Comparison of ENCODE assay signal across 12 cellular contexts in the genomic region with DNA sequence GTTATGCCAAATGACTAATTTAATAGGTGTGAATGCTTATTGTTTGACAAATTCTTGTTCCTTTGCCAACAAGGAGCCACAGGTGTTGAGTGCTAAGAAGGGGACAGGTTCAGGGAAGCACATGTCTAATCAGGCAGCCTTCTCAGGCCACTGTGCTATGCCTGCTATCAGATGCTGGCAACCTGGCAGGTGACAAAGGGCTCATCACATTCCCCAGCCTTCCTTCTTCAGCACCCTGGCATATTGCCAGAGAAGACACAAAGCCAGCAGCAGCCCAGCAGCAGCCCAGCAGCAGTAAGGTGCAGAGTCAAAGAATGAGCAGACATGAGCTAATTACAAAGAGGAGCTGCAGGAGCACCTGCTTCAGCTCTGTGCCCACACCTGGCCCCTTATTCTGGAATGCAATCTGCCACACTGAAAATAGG.
DNase-seq lines count a peak whose midpoint lies in the region; ATAC-seq and TF ChIP-seq lines count a peak whose summit lies in the region.
"Had no signal": no experiment of that assay in that cellular context is flagged by ENCODE, and none has a peak within 500 bp of the region (broad histone marks: within the 10 kb centered on the region; RNA-seq: fewer than 3 reads in every experiment).

No MANE protein-coding gene starts in this region.

- no peaks in the 10 kb centered on the region for H3F3A ChIP-seq in MM.1S (ENCODE audit: insufficient read depth, low read length)

- no peaks in the 10 kb centered on the region; the same call in 1 of the 2 replicates for H3K27me3 Mint-ChIP-seq in WTC11 (ENCODE audit: low read depth)
- H3K27me3 Mint-ChIP-seq in activated T-cell treated with anti-CD3 and anti-CD28 coated beads, Interleukin-2, amount 50 U/mL, for 72 hours (ENCODE audit: low read depth) = no peaks in the 10 kb centered on the region
- H3K27me3 Mint-ChIP-seq: CD4-positive, alpha-beta T cell had no signal

- TF ChIP-seq CTCF in MM.1S (IDR thresholded peaks at IDR 0.05; ENCODE audit: low read length) (no peak), WTC11 (IDR thresholded peaks at IDR 0.05) (no peak)

- H3K4me3 ChIP-seq in MM.1S (ENCODE audit: low read length) = no peak overlapping the region
- H3K4me3 ChIP-seq: coronary artery, HAP-1 had no signal

- no peaks in the 10 kb centered on the region for H3K36me3 ChIP-seq in MM.1S (replicated peaks; ENCODE audit: insufficient read depth, low read length)
- H3K36me3 ChIP-seq: HAP-1 had no signal

- peaks cover 12% of the 10 kb centered on the region for H3K4me1 Mint-ChIP-seq in WTC11
- no peaks in the 10 kb centered on the region for H3K4me1 Mint-ChIP-seq in activated T-cell treated with anti-CD3 and anti-CD28 coated beads, Interleukin-2, amount 50 U/mL, for 72 hours (ENCODE audit: low read depth)

- H3K36me3 Mint-ChIP-seq in WTC11 = peaks cover 6% of the 10 kb centered on the region; the same call in 1 of the 2 replicates
- H3K36me3 Mint-ChIP-seq in activated T-cell treated with anti-CD3 and anti-CD28 coated beads, Interleukin-2, amount 50 U/mL, for 72 hours (ENCODE audit: insufficient read depth in 2 of 2) = no peaks in the 10 kb centered on the region

- H3K4me2 ChIP-seq in MM.1S (ENCODE audit: low read depth, low read length) = no peak overlapping the region

- DNase-seq in MM.1S (peak; percentile 18), NCI-H2227 treated with DMSO at 0.1 percent for 48 hours (lab: John Stamatoyannopoulos, UW) (peak; percentile 30), WTC11 (ENCODE audit: low spot score) (no peak), renal cortical epithelial cell (ENCODE audit: low read depth) (peak; percentile 9), NCI-H2107 (lab: John Stamatoyannopoulos, UW) (no peak), amygdala (lab: John Stamatoyannopoulos, UW) (no peak)
- no peak for DNase-seq in activated T-cell treated with anti-CD3 and anti-CD28 coated beads, Interleukin-2, amount 50 U/mL, for 72 hours
- DNase-seq: CD4-positive, alpha-beta T cell; nucleus accumbens had no signal

- no peaks in the 10 kb centered on the region for H3K27me3 ChIP-seq in MM.1S (replicated peaks; ENCODE audit: insufficient read depth, low read length)

- no peaks in the 10 kb centered on the region for H3K79me2 ChIP-seq in MM.1S (ENCODE audit: low read length)

- H3K4me3 Mint-ChIP-seq in WTC11 = no peak overlapping the region
- no peak overlapping the region for H3K4me3 Mint-ChIP-seq in activated T-cell treated with anti-CD3 and anti-CD28 coated beads, Interleukin-2, amount 50 U/mL, for 72 hours
- H3K4me3 Mint-ChIP-seq: CD4-positive, alpha-beta T cell had no signal

- no peaks in the 10 kb centered on the region for H3K4me1 ChIP-seq in MM.1S (ENCODE audit: low read length)
- H3K4me1 ChIP-seq: HAP-1 had no signal

- POLR2A ChIA-PET in WTC11 (lab: Charles Lee) = no interaction called here

- H4K20me1 ChIP-seq in MM.1S (ENCODE audit: insufficient read depth, low read length) = no peaks in the 10 kb centered on the region

- peaks cover 18% of the 10 kb centered on the region for H3K9me3 Mint-ChIP-seq in WTC11
- peaks cover 2 to 13% of the 10 kb centered on the region in 2 donors for H3K9me3 Mint-ChIP-seq in activated T-cell treated with anti-CD3 and anti-CD28 coated beads, Interleukin-2, amount 50 U/mL, for 72 hours

- no peaks in the 10 kb centered on the region for H3K9me3 ChIP-seq in MM.1S (replicated peaks; ENCODE audit: insufficient read depth, low read length)
- H3K9me3 ChIP-seq: HAP-1 had no signal

- ATAC-seq in WTC11 = peak; percentile 61
- ATAC-seq in GM19035 (IDR thresholded peaks at IDR 0.05; ENCODE audit: unreplicated experiment) = no peak
- ATAC-seq in activated T-cell treated with anti-CD3 and anti-CD28 coated beads, Interleukin-2, amount 50 U/mL, for 72 hours (replicated peaks in 1 of 2) = no peak

- no peak overlapping the region for H3K9ac ChIP-seq in MM.1S (ENCODE audit: low read length)

- CTCF ChIA-PET in WTC11 (lab: Charles Lee) = no interaction called here

- H2AFZ ChIP-seq in MM.1S (ENCODE audit: low read length) = no peak overlapping the region

- H3K9me2 ChIP-seq in MM.1S (replicated peaks; ENCODE audit: insufficient read depth, low read length) = no peaks in the 10 kb centered on the region

- H3K27ac Mint-ChIP-seq in WTC11 = no peak overlapping the region
- no peak overlapping the region for H3K27ac Mint-ChIP-seq in activated T-cell treated with anti-CD3 and anti-CD28 coated beads, Interleukin-2, amount 50 U/mL, for 72 hours
- H3K27ac Mint-ChIP-seq: CD4-positive, alpha-beta T cell had no signal

- H3K27ac ChIP-seq in MM.1S (ENCODE audit: low read length) = no peak overlapping the region
- H3K27ac ChIP-seq: coronary artery had no signal

TF ChIP-seq in WTC11, 78 proteins besides CTCF, POLR2A, EP300 and RAD21:
- no peak for TF ChIP-seq GRHL2 (CRISPR knock-in tag; IDR thresholded peaks at IDR 0.05; ENCODE audit: insufficient replicate concordance, severe bottlenecking)

Comparison
In these comparisons a context has a peak if more than half of its experiments do, and no peak if none do; other contexts are left out.
1. DNase-seq: peak in MM.1S (single experiment), NCI-H2227 treated with DMSO at 0.1 percent for 48 hours (single experiment) and renal cortical epithelial cell (single experiment); none in WTC11 (single experiment), NCI-H2107 (single experiment), activated T-cell treated with anti-CD3 and anti-CD28 coated beads, Interleukin-2, amount 50 U/mL, for 72 hours (0 of 2) and amygdala (0 of 56).